ENCODE assay signal across 17 cellular contexts in genomic region chr5:177359451-177359851, GRCh38. TPM values are rescaled to one million over a fixed set of nuclear protein-coding genes. Genes with fewer than 3 reads are reported as not detected.
DNase-seq lines count a peak whose midpoint lies in the region; TF ChIP-seq lines count a peak whose summit lies in the region.
"Had no signal": no experiment of that assay in that cellular context is flagged by ENCODE, and none has a peak within 500 bp of the region (broad histone marks: within the 10 kb centered on the region; RNA-seq: fewer than 3 reads in every experiment).

No MANE protein-coding gene starts in this region.

- H3K4me1 Mint-ChIP-seq in MCF 10A (ENCODE audit: insufficient read depth, unreplicated experiment): peaks cover 27% of the 10 kb centered on the region
- peaks cover 95% of the 10 kb centered on the region for H3K4me1 Mint-ChIP-seq in dendritic cell treated with granulocyte-macrophage colony-stimulating factor and Interleukin-4, amounts not matched to agents 40 ng/mL and 50 ng/mL, for 4 days (ENCODE audit: low read depth)

- POLR2A ChIA-PET in MCF 10A (lab: Yijun Ruan, JAX): interaction anchor here (3.2 kb wide), 1 partner anchor 8 kb away, joined by 29 read pairs; the partner anchor contains the start of gene LMAN2

- H3K9me3 Mint-ChIP-seq in MCF 10A (ENCODE audit: unreplicated experiment): no peaks in the 10 kb centered on the region
- H3K9me3 Mint-ChIP-seq in dendritic cell treated with granulocyte-macrophage colony-stimulating factor and Interleukin-4, amounts not matched to agents 40 ng/mL and 50 ng/mL, for 4 days: peaks cover 6% of the 10 kb centered on the region
- H3K9me3 Mint-ChIP-seq: brain had no signal

- no peaks in the 10 kb centered on the region for H3K27me3 Mint-ChIP-seq in MCF 10A (ENCODE audit: insufficient read depth, unreplicated experiment)
- no peaks in the 10 kb centered on the region for H3K27me3 Mint-ChIP-seq in dendritic cell treated with granulocyte-macrophage colony-stimulating factor and Interleukin-4, amounts not matched to agents 40 ng/mL and 50 ng/mL, for 4 days

- H3K4me1 ChIP-seq in breast epithelium (peaks cover 10 to 17% of the 10 kb centered on the region in 2 donors), MM.1S (ENCODE audit: low read length) (peaks cover 55% of the 10 kb centered on the region), osteoblast (ENCODE audit: insufficient read depth, low read length) (peaks cover 14% of the 10 kb centered on the region)

- TF ChIP-seq CTCF in MCF 10A (IDR thresholded peaks at IDR 0.05; ENCODE audit: unreplicated experiment) (no peak), breast epithelium (IDR thresholded peaks at IDR 0.05) (no peak), MM.1S (IDR thresholded peaks at IDR 0.05; ENCODE audit: low read length) (no peak), osteoblast (IDR thresholded peaks at IDR 0.05; ENCODE audit: extremely low read depth, low read depth, low read length) (no peak)

- no peaks in the 10 kb centered on the region for H3K36me3 Mint-ChIP-seq in MCF 10A (ENCODE audit: insufficient read depth, unreplicated experiment)
- peaks cover 44% of the 10 kb centered on the region for H3K36me3 Mint-ChIP-seq in dendritic cell treated with granulocyte-macrophage colony-stimulating factor and Interleukin-4, amounts not matched to agents 40 ng/mL and 50 ng/mL, for 4 days (ENCODE audit: low read depth)
- H3K36me3 Mint-ChIP-seq: brain had no signal

- DNase-seq in MCF 10A (ENCODE audit: unreplicated experiment): no peak
- DNase-seq in breast epithelium (ENCODE audit: low spot score in 2 of 2): no peak
- DNase-seq in MM.1S: no peak
- peak; percentile 11 for DNase-seq in osteoblast (ENCODE audit: insufficient read length, low spot score, missing footprints)
- DNase-seq in hippocampal formation (lab: John Stamatoyannopoulos, UW): no peak
- no peak for DNase-seq in NCI-H1105 treated with DMSO at 0.1 percent for 48 hours (lab: John Stamatoyannopoulos, UW)
- no peak for DNase-seq in UCSD-AML1 (lab: John Stamatoyannopoulos, UW; ENCODE audit: unreplicated experiment)
- DNase-seq: effector CD4-positive, alpha-beta T cell; mesendoderm; MV-4-11; stimulated activated CD4-positive, alpha-beta T cell treated with anti-CD3 and anti-CD28 coated beads, Interleukin-1b, Interleukin-23, amount 100 ng/mL, for 48 hours; stimulated activated CD8-positive, alpha-beta memory T cell treated with anti-CD3 and anti-CD28 coated beads, Interleukin-4, amount 100 ng/mL, for 48 hours; upper lobe of left lung had no signal

- H4K20me1 ChIP-seq in MM.1S (ENCODE audit: insufficient read depth, low read length): 0 out of 2 replicates have a peak, but pooled peaks cover 6% of the 10 kb centered on the region
- no peaks in the 10 kb centered on the region for H4K20me1 ChIP-seq in osteoblast (ENCODE audit: insufficient read depth, low read length)

- peaks cover 54% of the 10 kb centered on the region for H3K79me2 ChIP-seq in MM.1S (ENCODE audit: low read length)
- H3K79me2 ChIP-seq in osteoblast (ENCODE audit: insufficient read depth, low read length): no peaks in the 10 kb centered on the region

- intact Hi-C loops in MCF 10A (cut with micrococcal nuclease) (no loop called here), breast epithelium (cut with DNase I; ENCODE audit: low total_unique reads) (no loop called here)
- intact Hi-C loops in dendritic cell treated with granulocyte-macrophage colony-stimulating factor and Interleukin-4, amounts not matched to agents 40 ng/mL and 50 ng/mL, for 4 days (cut with micrococcal nuclease): loop anchor here (5.0 kb wide), 1 partner anchor 52 kb away; no protein-coding TSS in a partner anchor

- H3K4me3 Mint-ChIP-seq in MCF 10A (ENCODE audit: unreplicated experiment): no peak overlapping the region
- peak overlapping the region; percentile 94 for H3K4me3 Mint-ChIP-seq in dendritic cell treated with granulocyte-macrophage colony-stimulating factor and Interleukin-4, amounts not matched to agents 40 ng/mL and 50 ng/mL, for 4 days
- H3K4me3 Mint-ChIP-seq: brain had no signal

- CTCF ChIA-PET in MCF 10A (lab: Yijun Ruan, JAX): interaction anchor here (0.8 to 4.7 kb wide), 6 partner anchors 11 to 699 kb away, joined by 3 to 21 read pairs (median 4); no protein-coding TSS in a partner anchor

- BruUV-seq in MCF 10A (replicated peaks; lab: Mats Ljungman, UMichigan): no TSS peak

- H3K27ac ChIP-seq in breast epithelium (no peak overlapping the region), MM.1S (ENCODE audit: low read length) (no peak overlapping the region), osteoblast (ENCODE audit: low read depth, low read length) (no peak overlapping the region)
- H3K27ac ChIP-seq: psoas muscle, SJSA1 had no signal

- H3K9me3 ChIP-seq in breast epithelium (no peaks in the 10 kb centered on the region), MM.1S (replicated peaks; ENCODE audit: insufficient read depth, low read length) (no peaks in the 10 kb centered on the region), osteoblast (ENCODE audit: low read depth, low read length) (no peaks in the 10 kb centered on the region)
- H3K9me3 ChIP-seq: psoas muscle, SJSA1, upper lobe of left lung had no signal

- H3K4me2 ChIP-seq in MM.1S (ENCODE audit: low read depth, low read length) (peak overlapping the region; percentile 91), osteoblast (ENCODE audit: insufficient read depth, low read length) (no peak overlapping the region)

- TF ChIP-seq POLR2A in breast epithelium (IDR thresholded peaks at IDR 0.05): no peak

- peak overlapping the region; percentile 28 for H3K27ac Mint-ChIP-seq in MCF 10A (ENCODE audit: low read depth, unreplicated experiment)
- peak overlapping the region; percentile 84 for H3K27ac Mint-ChIP-seq in dendritic cell treated with granulocyte-macrophage colony-stimulating factor and Interleukin-4, amounts not matched to agents 40 ng/mL and 50 ng/mL, for 4 days

- no peaks in the 10 kb centered on the region for H3K27me3 ChIP-seq in breast epithelium
- H3K27me3 ChIP-seq in MM.1S (replicated peaks; ENCODE audit: insufficient read depth, low read length): no peaks in the 10 kb centered on the region
- H3K27me3 ChIP-seq in osteoblast (ENCODE audit: insufficient read depth, low read length): peaks cover 10% of the 10 kb centered on the region
- H3K27me3 ChIP-seq: upper lobe of left lung had no signal

- H2AFZ ChIP-seq in MM.1S (ENCODE audit: low read length) (no peak overlapping the region), osteoblast (ENCODE audit: low read length) (no peak overlapping the region)

- H3K36me3 ChIP-seq in breast epithelium (no peaks in the 10 kb centered on the region), MM.1S (replicated peaks; ENCODE audit: insufficient read depth, low read length) (no peaks in the 10 kb centered on the region), osteoblast (ENCODE audit: insufficient read depth, low read length) (no peaks in the 10 kb centered on the region)
- H3K36me3 ChIP-seq: SJSA1, upper lobe of left lung had no signal

- no peaks in the 10 kb centered on the region for H3K9me2 ChIP-seq in MM.1S (replicated peaks; ENCODE audit: insufficient read depth, low read length)

- no peak overlapping the region for H3K4me3 ChIP-seq in breast epithelium
- H3K4me3 ChIP-seq in MM.1S (ENCODE audit: low read length): no peak overlapping the region; the same call in 1 of the 2 replicates
- H3K4me3 ChIP-seq in osteoblast (ENCODE audit: insufficient read depth, low read length): no peak overlapping the region
- H3K4me3 ChIP-seq: psoas muscle, SJSA1 had no signal

- H3F3A ChIP-seq in MM.1S (ENCODE audit: insufficient read depth, low read length): peaks cover 14% of the 10 kb centered on the region; the same call in 1 of the 2 replicates

- H3K9ac ChIP-seq in MM.1S (ENCODE audit: low read length): peak overlapping the region; percentile 94; the same call in 1 of the 2 replicates

RNA-seq across cellular contexts. Expression of gene RGS14, which starts 1.7 kb away (rescaled TPM):
- total RNA-seq in MCF 10A (2022): 7.8 and 12.6 TPM in 2 replicates
- 10 to 100 TPM in 2 of 3 donors, 1 to 10 TPM in 1; 9.0 to 16.4 (median 11.3) TPM for total RNA-seq in breast epithelium
- total RNA-seq in osteoblast: 7.4 and 9.4 TPM in 2 replicates

RNA-seq across cellular contexts. Expression of gene LMAN2, which starts 8.0 kb away (rescaled TPM):
- total RNA-seq in MCF 10A (2022) (221 and 279 TPM in 2 replicates), breast epithelium (100 to 1,000 TPM; 139 to 188 (median 170) TPM), osteoblast (295 and 356 TPM in 2 replicates)

RNA-seq across cellular contexts. Expression of gene SLC34A1, which starts 24.8 kb away (rescaled TPM):
- not detected in 2 replicates for total RNA-seq in MCF 10A (2022)
- not detected for total RNA-seq in breast epithelium
- not detected in 2 replicates for total RNA-seq in osteoblast
- total RNA-seq: psoas muscle, SJSA1, upper lobe of left lung had no signal

RNA-seq across cellular contexts. Expression of gene PFN3, which starts 41.0 kb away (rescaled TPM):
- total RNA-seq in MCF 10A (2022) (not detected in 2 replicates), breast epithelium (not detected), osteoblast (not detected in 2 replicates)
- total RNA-seq: psoas muscle, SJSA1, upper lobe of left lung had no signal

RNA-seq across cellular contexts. Expression of gene MXD3, which starts 47.8 kb away (rescaled TPM):
- total RNA-seq in MCF 10A (2022) (8.4 and 13.2 TPM in 2 replicates), breast epithelium (10 to 100 TPM in 1 of 3 donors, 1 to 10 TPM in 2; 4.2 to 10.5 (median 9.4) TPM), osteoblast (2.7 and 3.3 TPM in 2 replicates)
